15 cellular contexts compared by ENCODE assay signal in genomic region chr3:25854214-25854613, GRCh38.
DNase-seq lines count a peak whose midpoint lies in the region; ATAC-seq and TF ChIP-seq lines count a peak whose summit lies in the region.
"Had no signal": no experiment of that assay in that cellular context is flagged by ENCODE, and none has a peak within 500 bp of the region (broad histone marks: within the 10 kb centered on the region; RNA-seq: fewer than 3 reads in every experiment).

No MANE protein-coding gene starts in this region.

- peaks cover 32% of the 10 kb centered on the region for H3K4me1 ChIP-seq in PC-3 (ENCODE audit: insufficient read depth, low read length)
- peaks cover 0 to 23% (median 11%) of the 10 kb centered on the region in 4 donors for H3K4me1 ChIP-seq in sigmoid colon
- H3K4me1 ChIP-seq in HAP-1 = peaks cover 26% of the 10 kb centered on the region
- H3K4me1 ChIP-seq: gastrocnemius medialis had no signal

- H3K27me3 ChIP-seq in PC-3 (ENCODE audit: low read length) (no peaks in the 10 kb centered on the region), sigmoid colon (no peaks in the 10 kb centered on the region), HAP-1 (ENCODE audit: low read depth) (no peaks in the 10 kb centered on the region)
- H3K27me3 ChIP-seq: gastrocnemius medialis had no signal

- POLR2A ChIA-PET in PC-3 (lab: Charles Lee; ENCODE audit: unreplicated experiment) = interaction anchor here (0.5 to 1.0 kb wide), 5 partner anchors 14 to 1503 kb away, joined by 3 to 4 read pairs (median 3); partner anchors contain the start of genes NGLY1 and THRB

- H3K4me2 ChIP-seq in PC-3 (ENCODE audit: low read length) = peak overlapping the region; percentile 79

- H3K4me3 ChIP-seq in PC-3 (ENCODE audit: low read length) (peak overlapping the region; percentile 60), fibroblast of mammary gland (ENCODE audit: control insufficient read depth, low read depth, low read length) (no peak overlapping the region), sigmoid colon (no peak overlapping the region), HAP-1 (no peak overlapping the region)
- H3K4me3 ChIP-seq: gastrocnemius medialis had no signal

- BruUV-seq in PC-3 (replicated peaks; lab: Mats Ljungman, UMichigan) = no TSS peak

- ATAC-seq in GM18867 (IDR thresholded peaks at IDR 0.05; ENCODE audit: unreplicated experiment) (peak; percentile 38), PC-3 (peak; percentile 91), HG03442 (IDR thresholded peaks at IDR 0.05; ENCODE audit: unreplicated experiment) (no peak)
- ATAC-seq: gastrocnemius medialis, natural killer cell had no signal

- no peaks in the 10 kb centered on the region for H3K79me2 ChIP-seq in PC-3 (ENCODE audit: low read length)

- CTCF ChIA-PET in PC-3 (lab: Charles Lee) = interaction anchor here (0.5 to 1.7 kb wide), 4 partner anchors 43 to 1695 kb away, joined by 3 to 12 read pairs (median 4); no protein-coding TSS in a partner anchor

- peak; percentile 91 for DNase-seq in PC-3
- peak; percentile 24 for DNase-seq in fibroblast of mammary gland (ENCODE audit: low read depth)
- no peak for DNase-seq in sigmoid colon
- DNase-seq in HAP-1 (ENCODE audit: low spot score in 2 of 2) = no peak
- DNase-seq in stimulated activated CD4-positive, alpha-beta T cell treated with anti-CD3 and anti-CD28 coated beads, Interleukin-4, amount 100 ng/mL, for 4 hours = no peak
- DNase-seq in medulla oblongata (ENCODE audit: extremely low spot score) = no peak
- DNase-seq: activated naive CD4-positive, alpha-beta T cell treated with anti-CD3 and anti-CD28 coated beads, Interleukin-2, amount 50 U/mL, for 16 hours; gastrocnemius medialis; kidney; natural killer cell; NCI-H1694 treated with DMSO at 0.1 percent for 48 hours; NCI-H748 treated with DMSO at 0.1 percent for 48 hours; SHP77 had no signal

- intact Hi-C loops in PC-3 (cut with micrococcal nuclease) = loop anchor here (2.0 to 5.0 kb wide), 2 partner anchors 33 to 71 kb away; partner anchors contain the start of gene NGLY1
- intact Hi-C loops in sigmoid colon (cut with DNase I) = no loop called here

- peak overlapping the region; percentile 95 for H3K27ac ChIP-seq in PC-3 (ENCODE audit: low read length)
- H3K27ac ChIP-seq in sigmoid colon = peak overlapping the region; percentile 24 to 64 (median 54)
- H3K27ac ChIP-seq: gastrocnemius medialis had no signal

- no peak for TF ChIP-seq POLR2A in sigmoid colon (IDR thresholded peaks at IDR 0.05)

- WGBS in sigmoid colon, 2 donors = 85 to 88% methylated on average over 1 of the region's 1 CpG

- peaks cover 11% of the 10 kb centered on the region for H3F3A ChIP-seq in PC-3 (ENCODE audit: low read length, unreplicated experiment)

- no peaks in the 10 kb centered on the region for H4K20me1 ChIP-seq in PC-3 (ENCODE audit: low read length)

- peak overlapping the region; percentile 63 for H2AFZ ChIP-seq in PC-3 (ENCODE audit: low read length)

- H3K36me3 ChIP-seq in PC-3 (ENCODE audit: low read depth, low read length) = no peaks in the 10 kb centered on the region
- no peaks in the 10 kb centered on the region for H3K36me3 ChIP-seq in sigmoid colon
- no peaks in the 10 kb centered on the region for H3K36me3 ChIP-seq in HAP-1 (replicated peaks)
- H3K36me3 ChIP-seq: gastrocnemius medialis had no signal

- H3K9me3 ChIP-seq in PC-3 (ENCODE audit: low read length) (no peaks in the 10 kb centered on the region), sigmoid colon (no peaks in the 10 kb centered on the region), HAP-1 (no peaks in the 10 kb centered on the region)
- H3K9me3 ChIP-seq: gastrocnemius medialis had no signal

- TF ChIP-seq CTCF in PC-3 (conservative IDR thresholded peaks at IDR 0.05; ENCODE audit: low read depth, low read length) (no peak), fibroblast of mammary gland (conservative IDR thresholded peaks at IDR 0.05; ENCODE audit: control insufficient read depth, insufficient read depth, low read depth, low read length) (no peak), sigmoid colon (IDR thresholded peaks at IDR 0.05) (no peak)

- in situ Hi-C loops in HAP-1 (cut with MboI; ENCODE audit: low sequenced_read_pairs) = no loop called here

- no peaks in the 10 kb centered on the region for H3K9me2 ChIP-seq in PC-3 (replicated peaks; ENCODE audit: low read length)

- TF ChIP-seq EP300 in sigmoid colon (IDR thresholded peaks at IDR 0.05) = no peak

- H3K9ac ChIP-seq in PC-3 (ENCODE audit: low read length) = peak overlapping the region; percentile 42

Comparison
In these comparisons a context has a peak if more than half of its experiments do, and no peak if none do; other contexts are left out.
1. DNase-seq: peak in PC-3 (single experiment) and fibroblast of mammary gland (single experiment); none in sigmoid colon (single experiment), HAP-1 (0 of 2), stimulated activated CD4-positive, alpha-beta T cell treated with anti-CD3 and anti-CD28 coated beads, Interleukin-4, amount 100 ng/mL, for 4 hours (0 of 2) and medulla oblongata (single experiment).